15 cellular contexts compared by ENCODE assay signal in the genomic region with DNA sequence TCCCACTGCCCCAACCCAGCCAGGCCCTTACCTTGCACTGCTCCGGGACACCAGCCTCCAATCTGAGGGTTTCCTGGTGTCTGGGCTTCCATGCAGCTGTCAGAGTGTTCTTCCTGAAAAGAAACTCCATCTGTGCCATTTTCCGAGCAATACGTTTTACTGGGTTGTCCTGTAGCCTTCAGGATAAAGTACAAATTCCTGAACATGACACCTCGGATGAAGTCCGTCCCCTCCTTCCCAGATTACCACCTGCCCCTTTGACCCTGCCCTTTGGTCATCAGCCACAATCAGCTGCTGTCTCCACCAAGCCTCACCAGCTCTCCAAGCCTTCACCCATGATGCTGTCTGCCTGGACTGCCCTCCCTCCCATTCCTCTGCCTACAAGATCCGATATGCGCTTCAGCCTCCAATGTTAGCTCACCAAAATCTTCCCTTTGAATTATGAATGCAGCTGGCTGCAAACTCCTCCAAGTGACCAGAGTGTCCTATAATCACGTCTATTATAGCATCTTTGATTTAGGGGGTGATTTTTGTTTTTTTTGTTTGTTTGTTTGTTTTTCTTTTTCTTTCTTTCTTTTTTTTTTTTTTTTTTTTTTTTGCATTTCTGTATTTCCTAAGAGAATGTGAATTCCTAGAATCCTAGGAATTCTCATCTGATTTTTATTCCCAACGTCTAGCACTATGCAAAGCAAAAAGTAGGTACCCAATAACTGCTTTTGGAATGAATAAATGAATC.
DNase-seq lines count a peak whose midpoint lies in the region; ATAC-seq, FAIRE-seq and TF ChIP-seq lines count a peak whose summit lies in the region.
"Had no signal": no experiment of that assay in that cellular context is flagged by ENCODE, and none has a peak within 500 bp of the region (broad histone marks: within the 10 kb centered on the region; RNA-seq: fewer than 3 reads in every experiment).

No MANE protein-coding gene starts in this region.

- peaks cover 86% of the 10 kb centered on the region for H3K4me1 ChIP-seq in A549
- H3K4me1 ChIP-seq in esophagus muscularis mucosa = peaks cover 8 to 15% (median 10%) of the 10 kb centered on the region in 4 donors
- peaks cover 0 to 20% of the 10 kb centered on the region in 2 donors for H3K4me1 ChIP-seq in adrenal gland (replicated peaks in 1 of 2)

- peak overlapping the region; percentile 93 to 95 for H3K27ac ChIP-seq in A549
- H3K27ac ChIP-seq in esophagus muscularis mucosa (replicated peaks in 1 of 4) = no peak overlapping the region
- H3K27ac ChIP-seq in adrenal gland = no peak overlapping the region
- H3K27ac ChIP-seq: testis had no signal

- no peaks in the 10 kb centered on the region for H3K27me3 ChIP-seq in esophagus muscularis mucosa
- no peaks in the 10 kb centered on the region for H3K27me3 ChIP-seq in adrenal gland
- H3K27me3 ChIP-seq: testis had no signal

- H3K4me1 Mint-ChIP-seq in chondrocyte (ENCODE audit: low read depth) (peaks cover 25% of the 10 kb centered on the region), mesothelial cell of epicardium (peaks cover 28% of the 10 kb centered on the region)
- no peaks in the 10 kb centered on the region for H3K4me1 Mint-ChIP-seq in stimulated activated naive CD8-positive, alpha-beta T cell treated with anti-CD3 and anti-CD28 coated beads, Interleukin-15, amount 100 ng/mL, for 72 hours

- H3K27me3 Mint-ChIP-seq in chondrocyte (ENCODE audit: low read depth) = no peaks in the 10 kb centered on the region
- no peaks in the 10 kb centered on the region for H3K27me3 Mint-ChIP-seq in mesothelial cell of epicardium (ENCODE audit: low read depth)
- peaks cover 12% of the 10 kb centered on the region for H3K27me3 Mint-ChIP-seq in stimulated activated naive CD8-positive, alpha-beta T cell treated with anti-CD3 and anti-CD28 coated beads, Interleukin-15, amount 100 ng/mL, for 72 hours

- H3K27ac Mint-ChIP-seq in chondrocyte (ENCODE audit: unreplicated experiment) = no peak overlapping the region
- peak overlapping the region; percentile 68 for H3K27ac Mint-ChIP-seq in mesothelial cell of epicardium
- H3K27ac Mint-ChIP-seq in stimulated activated naive CD8-positive, alpha-beta T cell treated with anti-CD3 and anti-CD28 coated beads, Interleukin-15, amount 100 ng/mL, for 72 hours = no peak overlapping the region
- H3K27ac Mint-ChIP-seq: activated naive CD8-positive, alpha-beta T cell treated with anti-CD3 and anti-CD28 coated beads, Interleukin-2, amount 10 ng/mL, durations not matched to agents 7 days and 5 days; CD8-positive, alpha-beta T cell had no signal

- peak overlapping the region; percentile 97 for H3K4me2 ChIP-seq in A549

- TF ChIP-seq POLR2A in A549 (IDR thresholded peaks at IDR 0.05; ENCODE audit: low read length) (peak; percentile 38; the same call in 1 of the 2 replicates), esophagus muscularis mucosa (IDR thresholded peaks at IDR 0.05; ENCODE audit: low read depth) (no peak), adrenal gland (IDR thresholded peaks at IDR 0.05) (no peak)

- no peak for TF ChIP-seq RAD21 in A549 (conservative IDR thresholded peaks at IDR 0.05 in 1 of 2, IDR thresholded peaks at IDR 0.05 in 1 of 2)

- no peaks in the 10 kb centered on the region for H3K9me3 Mint-ChIP-seq in chondrocyte (ENCODE audit: low read depth)
- no peaks in the 10 kb centered on the region for H3K9me3 Mint-ChIP-seq in mesothelial cell of epicardium
- H3K9me3 Mint-ChIP-seq in stimulated activated naive CD8-positive, alpha-beta T cell treated with anti-CD3 and anti-CD28 coated beads, Interleukin-15, amount 100 ng/mL, for 72 hours = no peaks in the 10 kb centered on the region
- H3K9me3 Mint-ChIP-seq: activated naive CD8-positive, alpha-beta T cell treated with anti-CD3 and anti-CD28 coated beads, Interleukin-2, amount 10 ng/mL, durations not matched to agents 7 days and 5 days; CD8-positive, alpha-beta T cell had no signal

- ATAC-seq in A549 (peak; percentile 86 to 87), HG02763 (IDR thresholded peaks at IDR 0.05; ENCODE audit: unreplicated experiment) (no peak)
- ATAC-seq in stimulated activated naive CD8-positive, alpha-beta T cell treated with anti-CD3 and anti-CD28 coated beads, Interleukin-15, amount 100 ng/mL, for 72 hours = no peak
- ATAC-seq: CD8-positive, alpha-beta T cell; GM12878 had no signal

- no peaks in the 10 kb centered on the region for H3K36me3 Mint-ChIP-seq in chondrocyte (ENCODE audit: low read depth)
- no peaks in the 10 kb centered on the region for H3K36me3 Mint-ChIP-seq in mesothelial cell of epicardium
- H3K36me3 Mint-ChIP-seq: activated naive CD8-positive, alpha-beta T cell treated with anti-CD3 and anti-CD28 coated beads, Interleukin-2, amount 10 ng/mL, durations not matched to agents 7 days and 5 days; CD8-positive, alpha-beta T cell had no signal

- POLR2A ChIA-PET in A549 (lab: Yijun Ruan, JAX) = interaction anchor here (0.7 to 2.2 kb wide), 13 partner anchors 45 to 139 kb away, joined by 3 to 8 read pairs (median 5); partner anchors contain the start of genes KATNB1, KIFC3 and USB1

- H3K9me3 ChIP-seq in A549 = no peaks in the 10 kb centered on the region
- H3K9me3 ChIP-seq in esophagus muscularis mucosa = no peaks in the 10 kb centered on the region
- H3K9me3 ChIP-seq in adrenal gland (replicated peaks in 1 of 3) = no peaks in the 10 kb centered on the region
- H3K9me3 ChIP-seq: HAP-1, testis had no signal

- H3K4me3 Mint-ChIP-seq in chondrocyte (ENCODE audit: unreplicated experiment) = no peak overlapping the region
- H3K4me3 Mint-ChIP-seq in mesothelial cell of epicardium = no peak overlapping the region
- no peak overlapping the region for H3K4me3 Mint-ChIP-seq in stimulated activated naive CD8-positive, alpha-beta T cell treated with anti-CD3 and anti-CD28 coated beads, Interleukin-15, amount 100 ng/mL, for 72 hours
- H3K4me3 Mint-ChIP-seq: activated naive CD8-positive, alpha-beta T cell treated with anti-CD3 and anti-CD28 coated beads, Interleukin-2, amount 10 ng/mL, durations not matched to agents 7 days and 5 days; CD8-positive, alpha-beta T cell had no signal

- CTCF ChIA-PET in A549 (lab: Yijun Ruan, JAX) = interaction anchor here (0.7 to 9.1 kb wide), 50 partner anchors 9 to 288 kb away, joined by 3 to 164 read pairs (median 5); partner anchors contain the start of genes KIFC3 and USB1

- 2% methylated on average over 9 of the region's 9 CpGs for WGBS in A549 (ENCODE audit: missing lambda C conversion rate)
- 70% methylated on average over 9 of the region's 9 CpGs for WGBS in esophagus muscularis mucosa
- 44 to 59% (median 50%) methylated on average over 9 of the region's 9 CpGs for WGBS in adrenal gland, 4 donors

- H3K4me3 ChIP-seq in A549 (peak overlapping the region; percentile 51), esophagus muscularis mucosa (no peak overlapping the region), adrenal gland (no peak overlapping the region)
- H3K4me3 ChIP-seq: GM12878, HAP-1, testis had no signal

- FAIRE-seq in A549 (lab: Jason Lieb, UNC) = peak; percentile 13
- FAIRE-seq: GM12878 had no signal

- H3K36me3 ChIP-seq in esophagus muscularis mucosa = no peaks in the 10 kb centered on the region
- no peaks in the 10 kb centered on the region for H3K36me3 ChIP-seq in adrenal gland (replicated peaks in 1 of 2)
- H3K36me3 ChIP-seq: HAP-1 had no signal

- TF ChIP-seq EP300 in A549 (IDR thresholded peaks at IDR 0.05) (no peak), esophagus muscularis mucosa (IDR thresholded peaks at IDR 0.05) (no peak)

- TF ChIP-seq CTCF in A549 (IDR thresholded peaks at IDR 0.05) (no peak), chondrocyte (IDR thresholded peaks at IDR 0.05) (no peak), mesothelial cell of epicardium (IDR thresholded peaks at IDR 0.05; ENCODE audit: unreplicated experiment) (no peak), esophagus muscularis mucosa (IDR thresholded peaks at IDR 0.05) (no peak), adrenal gland (IDR thresholded peaks at IDR 0.05) (no peak)

- DNase-seq in A549 (ENCODE audit: low read depth in 1 of 2, low spot score in 1 of 2) (peak; percentile 55 to 82), HuH-7.5 (ENCODE audit: low spot score) (peak; percentile 39), chondrocyte (ENCODE audit: low spot score) (peak; percentile 30), mesothelial cell of epicardium (ENCODE audit: low spot score in 2 of 2, unreplicated experiment in 2 of 2) (no peak), esophagus muscularis mucosa (ENCODE audit: extremely low spot score) (no peak), adrenal gland (no peak)
- DNase-seq in stimulated activated naive CD8-positive, alpha-beta T cell treated with anti-CD3 and anti-CD28 coated beads, Interleukin-15, amount 100 ng/mL, for 72 hours = no peak
- DNase-seq: activated naive CD8-positive, alpha-beta T cell treated with anti-CD3 and anti-CD28 coated beads, Interleukin-2, amount 10 ng/mL, durations not matched to agents 7 days and 5 days; CD8-positive, alpha-beta T cell; cerebellar nuclear complex; glutamatergic neuron had no signal

- intact Hi-C loops in esophagus muscularis mucosa (cut with DNase I) = loop anchor here (1.0 to 5.0 kb wide), 2 partner anchors 61 to 106 kb away; partner anchors contain the start of gene KIFC3
- intact Hi-C loops in adrenal gland (cut with DNase I) = loop anchor here (2.0 to 5.0 kb wide), 2 partner anchors 106 kb away; no protein-coding TSS in a partner anchor

TF ChIP-seq in A549, 52 proteins besides CTCF, POLR2A, EP300 and RAD21 (continues in another document):
- TF ChIP-seq FOXS1 (CRISPR knock-in tag; IDR thresholded peaks at IDR 0.05) (no peak), FOSL2 (IDR thresholded peaks at IDR 0.05) (no peak), FOSL2 (CRISPR knock-in tag; IDR thresholded peaks at IDR 0.05) (peak; percentile 39; the same call in 1 of the 2 replicates), NR3C1 (IDR thresholded peaks at IDR 0.05) (no peak), RFX5 (IDR thresholded peaks at IDR 0.05) (no peak), TFCP2L1 (CRISPR knock-in tag; IDR thresholded peaks at IDR 0.05) (no peak), CBX8 (IDR thresholded peaks at IDR 0.05) (no peak), CBX2 (IDR thresholded peaks at IDR 0.05; ENCODE audit: borderline replicate concordance, low read depth) (no peak), KDM5A (IDR thresholded peaks at IDR 0.05) (no peak), PBX3 (IDR thresholded peaks at IDR 0.05) (0 out of 2 replicates have a peak, but pooled peaks have one; percentile 49), GATA3 (IDR thresholded peaks at IDR 0.05; ENCODE audit: borderline replicate concordance) (peak; percentile 26; the same call in 1 of the 2 replicates), MAZ (IDR thresholded peaks at IDR 0.05; ENCODE audit: borderline replicate concordance, low read depth, low read length) (no peak)

Comparison
In these comparisons a context has a peak if more than half of its experiments do, and no peak if none do; other contexts are left out.
1. ATAC-seq: peak in A549 (2 of 2); none in HG02763 (single experiment) and stimulated activated naive CD8-positive, alpha-beta T cell treated with anti-CD3 and anti-CD28 coated beads, Interleukin-15, amount 100 ng/mL, for 72 hours (single experiment).
2. DNase-seq: peak in A549 (2 of 2), HuH-7.5 (single experiment) and chondrocyte (single experiment); none in mesothelial cell of epicardium (0 of 2), esophagus muscularis mucosa (single experiment), stimulated activated naive CD8-positive, alpha-beta T cell treated with anti-CD3 and anti-CD28 coated beads, Interleukin-15, amount 100 ng/mL, for 72 hours (0 of 2) and adrenal gland (0 of 7).
3. H3K27ac ChIP-seq: peak in A549 (2 of 2); none in esophagus muscularis mucosa (0 of 4) and adrenal gland (0 of 5).